1 cellular context compared by ENCODE assay signal in the genomic region with DNA sequence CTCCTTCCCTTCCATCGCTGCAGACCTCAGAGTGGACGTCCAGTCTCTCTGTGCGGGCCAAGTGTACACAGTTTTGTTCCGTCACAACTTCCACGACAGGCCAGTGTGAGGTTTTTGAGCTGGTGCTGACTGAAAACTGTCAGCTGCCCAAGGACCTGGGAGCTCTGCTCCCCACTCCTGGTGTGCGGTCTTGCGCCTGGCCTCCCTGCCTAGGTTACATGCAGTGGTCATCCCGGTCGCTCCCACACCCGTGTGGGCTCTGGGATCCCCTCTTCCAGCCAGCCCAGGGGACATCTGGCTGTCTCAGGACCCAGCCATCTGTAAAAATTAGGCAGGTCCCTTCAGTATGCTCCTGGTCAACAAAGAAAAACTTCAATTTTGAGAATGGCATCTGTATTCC.
TF ChIP-seq lines count a peak whose summit lies in the region.

No MANE protein-coding gene starts in this region.

TF ChIP-seq in H1, 55 proteins besides CTCF, POLR2A, EP300 and RAD21:
- TF ChIP-seq ZNF274 (IDR thresholded peaks at IDR 0.05; ENCODE audit: borderline replicate concordance, extremely low read depth, low read length) (no peak), TCF12 (IDR thresholded peaks at IDR 0.05; ENCODE audit: low read depth, low read length) (no peak), MAFK (IDR thresholded peaks at IDR 0.05; ENCODE audit: low read depth, low read length) (no peak), SIX5 (IDR thresholded peaks at IDR 0.05; ENCODE audit: low read depth, low read length) (no peak), JUN (IDR thresholded peaks at IDR 0.05; ENCODE audit: low read depth, low read length) (no peak), NANOG (IDR thresholded peaks at IDR 0.05; ENCODE audit: insufficient read depth, low read depth, low read length, poor library complexity, severe bottlenecking) (no peak), SIRT6 (IDR thresholded peaks at IDR 0.05; ENCODE audit: low read length) (no peak), POU5F1 (IDR thresholded peaks at IDR 0.05; ENCODE audit: low read depth, low read length) (no peak), YY1 (IDR thresholded peaks at IDR 0.05; ENCODE audit: low read depth, low read length) (no peak), KDM4A (IDR thresholded peaks at IDR 0.05; ENCODE audit: low read depth, low read length, severe bottlenecking) (no peak), BCL11A (IDR thresholded peaks at IDR 0.05; ENCODE audit: low read depth in 2 of 2, low read length in 2 of 2) (no peak), BACH1 (IDR thresholded peaks at IDR 0.05; ENCODE audit: low read length) (no peak), HDAC2 (IDR thresholded peaks at IDR 0.05; ENCODE audit: borderline replicate concordance in 1 of 2, low read depth in 2 of 2, low read length in 2 of 2) (no peak), BRCA1 (IDR thresholded peaks at IDR 0.05; ENCODE audit: low read depth, low read length) (no peak), TBP (IDR thresholded peaks at IDR 0.05; ENCODE audit: low read depth, low read length) (no peak), CHD1 (IDR thresholded peaks at IDR 0.05; ENCODE audit: low read depth, low read length) (no peak)
